In the genomic region with DNA sequence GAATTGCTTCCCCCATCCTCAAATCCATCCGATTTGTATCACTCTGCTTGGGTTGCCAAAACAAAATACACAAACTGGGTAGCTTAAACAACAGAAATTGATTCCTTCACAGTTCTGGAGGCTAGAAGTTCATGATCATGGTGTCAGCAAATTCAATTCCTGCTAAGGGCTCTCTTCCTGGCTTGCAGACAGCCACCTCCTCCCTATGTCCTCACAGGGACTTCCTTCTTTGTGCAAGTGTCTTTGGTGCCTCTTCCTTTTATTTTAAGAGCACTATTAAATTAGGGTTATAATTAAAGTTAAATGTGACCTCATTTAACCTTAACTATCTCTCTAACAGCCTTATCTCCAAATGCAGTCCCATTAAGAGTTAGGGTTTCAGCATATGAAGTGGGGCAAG, we compare ENCODE assay signal across 18 cellular contexts.
A peak's percentile ranks its signal among the peaks of the same experiment; 100 is the strongest.
DNase-seq lines count a peak whose midpoint lies in the region; ATAC-seq, FAIRE-seq and TF ChIP-seq lines count a peak whose summit lies in the region.
"Had no signal": no experiment of that assay in that cellular context is flagged by ENCODE, and none has a peak within 500 bp of the region (broad histone marks: within the 10 kb centered on the region; RNA-seq: fewer than 3 reads in every experiment).

No MANE protein-coding gene starts in this region.

- H3K4me1 Mint-ChIP-seq in dendritic cell treated with granulocyte-macrophage colony-stimulating factor and Interleukin-4, amounts not matched to agents 40 ng/mL and 50 ng/mL, for 4 days (ENCODE audit: low read depth), result peaks cover 74% of the 10 kb centered on the region
- H3K4me1 Mint-ChIP-seq: CD8-positive, alpha-beta memory T cell had no signal

- TF ChIP-seq CTCF in upper lobe of right lung (IDR thresholded peaks at IDR 0.05), result no peak

- DNase-seq in left ventricle myocardium superior (no peak), right cardiac atrium (no peak), MV-4-11 (lab: John Stamatoyannopoulos, UW) (peak; percentile 7), upper lobe of right lung (no peak), NCI-H1436 treated with DMSO at 0.1 percent for 48 hours (lab: John Stamatoyannopoulos, UW) (no peak), RCC 7860 (ENCODE audit: low spot score) (no peak)
- DNase-seq: BE2C; Caco-2; CD8-positive, alpha-beta memory T cell; DMS53; GF-D8; HCEC 1CT; HFFc6 had no signal

- H3K27me3 Mint-ChIP-seq in dendritic cell treated with granulocyte-macrophage colony-stimulating factor and Interleukin-4, amounts not matched to agents 40 ng/mL and 50 ng/mL, for 4 days, result peaks cover 14% of the 10 kb centered on the region

- no peaks in the 10 kb centered on the region for H3K9me3 ChIP-seq in right cardiac atrium (ENCODE audit: control insufficient read depth, low read length)
- no peaks in the 10 kb centered on the region for H3K9me3 ChIP-seq in upper lobe of right lung
- H3K9me3 ChIP-seq: BE2C, Caco-2 had no signal

- peak overlapping the region; percentile 74 for H3K27ac Mint-ChIP-seq in dendritic cell treated with granulocyte-macrophage colony-stimulating factor and Interleukin-4, amounts not matched to agents 40 ng/mL and 50 ng/mL, for 4 days
- H3K27ac Mint-ChIP-seq: CD8-positive, alpha-beta memory T cell; HFFc6 had no signal

- H3K27ac ChIP-seq in right cardiac atrium (ENCODE audit: low read length) (no peak overlapping the region), upper lobe of right lung (no peak overlapping the region)
- H3K27ac ChIP-seq: C4-2B had no signal

- H3K4me1 ChIP-seq in right cardiac atrium (ENCODE audit: control insufficient read depth, insufficient read depth, low read length) (no peaks in the 10 kb centered on the region), upper lobe of right lung (peaks cover 28% of the 10 kb centered on the region)
- H3K4me1 ChIP-seq: BE2C, Caco-2 had no signal

- H3K9me3 Mint-ChIP-seq in dendritic cell treated with granulocyte-macrophage colony-stimulating factor and Interleukin-4, amounts not matched to agents 40 ng/mL and 50 ng/mL, for 4 days, result peaks cover 8% of the 10 kb centered on the region
- H3K9me3 Mint-ChIP-seq: HFFc6 had no signal

- intact Hi-C loops in left ventricle myocardium superior (cut with micrococcal nuclease) (no loop called here), right cardiac atrium (cut with DNase I) (no loop called here), upper lobe of right lung (cut with DNase I) (no loop called here)
- intact Hi-C loops in dendritic cell treated with granulocyte-macrophage colony-stimulating factor and Interleukin-4, amounts not matched to agents 40 ng/mL and 50 ng/mL, for 4 days (cut with micrococcal nuclease), result no loop called here

- H3K36me3 ChIP-seq in upper lobe of right lung, result no peaks in the 10 kb centered on the region
- H3K36me3 ChIP-seq: BE2C had no signal

- no peak for FAIRE-seq in RCC 7860 (lab: Jason Lieb, UNC)
- FAIRE-seq: A204.1, H1, HTR-8/SVneo had no signal

- no peak overlapping the region for H3K4me3 Mint-ChIP-seq in dendritic cell treated with granulocyte-macrophage colony-stimulating factor and Interleukin-4, amounts not matched to agents 40 ng/mL and 50 ng/mL, for 4 days
- H3K4me3 Mint-ChIP-seq: CD8-positive, alpha-beta memory T cell; HFFc6 had no signal

- no peaks in the 10 kb centered on the region for H3K36me3 Mint-ChIP-seq in dendritic cell treated with granulocyte-macrophage colony-stimulating factor and Interleukin-4, amounts not matched to agents 40 ng/mL and 50 ng/mL, for 4 days (ENCODE audit: low read depth)
- H3K36me3 Mint-ChIP-seq: CD8-positive, alpha-beta memory T cell had no signal

- H3K4me3 ChIP-seq in right cardiac atrium (ENCODE audit: low read length) (no peak overlapping the region), upper lobe of right lung (no peak overlapping the region)

- H3K27me3 ChIP-seq in right cardiac atrium (ENCODE audit: control insufficient read depth, insufficient read depth) (no peaks in the 10 kb centered on the region), upper lobe of right lung (no peaks in the 10 kb centered on the region)
- H3K27me3 ChIP-seq: BE2C had no signal

- 90% methylated on average over 1 of the region's 1 CpG for WGBS in right cardiac atrium

- peak; percentile 25 for ATAC-seq in left ventricle myocardium superior
- ATAC-seq in right cardiac atrium, result no peak
- peak; percentile 63 for ATAC-seq in upper lobe of right lung

Comparison
In these comparisons a context has a peak if more than half of its experiments do, and no peak if none do; other contexts are left out.
1. ATAC-seq: peak in left ventricle myocardium superior (single experiment) and upper lobe of right lung (single experiment); none in right cardiac atrium (0 of 2).